1 cellular context compared by ENCODE assay signal in genomic region chr13:42367836-42368235, GRCh38.
TF ChIP-seq lines count a peak whose summit lies in the region.

No MANE protein-coding gene starts in this region.

TF ChIP-seq in K562, 482 proteins besides CTCF, POLR2A, EP300 and RAD21 (continued from another document):
- TF ChIP-seq SFPQ (IDR thresholded peaks at IDR 0.05; ENCODE audit: low read depth, low read length) (no peak), ZNF212 (CRISPR knock-in tag; IDR thresholded peaks at IDR 0.05) (no peak), RHOXF2B (CRISPR knock-in tag; conservative IDR thresholded peaks at IDR 0.05) (no peak)
